Comparison of ENCODE assay signal across 1 cellular context in genomic region chr4:88823058-88823919, GRCh38.
A peak's percentile ranks its signal among the peaks of the same experiment; 100 is the strongest.
TF ChIP-seq lines count a peak whose summit lies in the region.

No MANE protein-coding gene starts in this region.

TF ChIP-seq in HepG2, 621 proteins besides CTCF, POLR2A, EP300 and RAD21 (continued from another document and continues in another):
- TF ChIP-seq GMEB2 (CRISPR knock-in tag; IDR thresholded peaks at IDR 0.05; ENCODE audit: low read depth) (no peak), RNF2 (conservative IDR thresholded peaks at IDR 0.05; ENCODE audit: low read depth) (no peak), TBP (CRISPR knock-in tag; IDR thresholded peaks at IDR 0.05) (no peak), XRCC5 (optimal IDR thresholded peaks at IDR 0.05; ENCODE audit: low read length) (peak; percentile 28), ZBTB44 (CRISPR knock-in tag; IDR thresholded peaks at IDR 0.05) (no peak), PRMT3 (CRISPR knock-in tag; IDR thresholded peaks at IDR 0.05; ENCODE audit: borderline replicate concordance, low read depth) (no peak), RARA (CRISPR knock-in tag; IDR thresholded peaks at IDR 0.05) (peak; percentile 52), MLLT10 (CRISPR knock-in tag; IDR thresholded peaks at IDR 0.05) (no peak), E2F5 (CRISPR knock-in tag; conservative IDR thresholded peaks at IDR 0.05) (no peak), ZBTB20 (CRISPR knock-in tag; IDR thresholded peaks at IDR 0.05; ENCODE audit: borderline replicate concordance, low read depth) (peak; percentile 40; the same call in 1 of the 2 replicates), ZBED4 (CRISPR knock-in tag; IDR thresholded peaks at IDR 0.05; ENCODE audit: borderline replicate concordance) (no peak), STAT6 (CRISPR knock-in tag; IDR thresholded peaks at IDR 0.05; ENCODE audit: borderline replicate concordance) (no peak), ZNF292 (CRISPR knock-in tag; IDR thresholded peaks at IDR 0.05; ENCODE audit: borderline replicate concordance, low read depth) (0 out of 2 replicates have a peak, but pooled peaks have one; percentile 73), ZNF556 (CRISPR knock-in tag; IDR thresholded peaks at IDR 0.05; ENCODE audit: borderline replicate concordance) (no peak), ZNF703 (CRISPR knock-in tag; IDR thresholded peaks at IDR 0.05; ENCODE audit: borderline replicate concordance) (no peak), JUNB (CRISPR knock-in tag; IDR thresholded peaks at IDR 0.05; ENCODE audit: borderline replicate concordance) (no peak), THAP11 (CRISPR knock-in tag; IDR thresholded peaks at IDR 0.05) (no peak), HOMEZ (CRISPR knock-in tag; IDR thresholded peaks at IDR 0.05; ENCODE audit: low read depth) (peak; percentile 73; the same call in 1 of the 2 replicates), ELF3 (CRISPR knock-in tag; IDR thresholded peaks at IDR 0.05) (peak; percentile 92), GABPA (IDR thresholded peaks at IDR 0.05; ENCODE audit: low read depth, low read length) (no peak), GABPA (CRISPR knock-in tag; IDR thresholded peaks at IDR 0.05; ENCODE audit: low read depth) (0 out of 2 replicates have a peak, but pooled peaks have one; percentile 27), YEATS2 (CRISPR knock-in tag; IDR thresholded peaks at IDR 0.05; ENCODE audit: borderline replicate concordance) (no peak), ATF7 (IDR thresholded peaks at IDR 0.05) (no peak), ATF7 (CRISPR knock-in tag; IDR thresholded peaks at IDR 0.05) (peak; percentile 55; the same call in 1 of the 2 replicates), SRSF4 (IDR thresholded peaks at IDR 0.05; ENCODE audit: low read depth, low read length, poor library complexity, severe bottlenecking) (no peak), NFKBIZ (CRISPR knock-in tag; IDR thresholded peaks at IDR 0.05) (no peak), ZSCAN30 (CRISPR knock-in tag; IDR thresholded peaks at IDR 0.05) (no peak), PHF21A (CRISPR knock-in tag; IDR thresholded peaks at IDR 0.05) (no peak), ZNF510 (CRISPR knock-in tag; IDR thresholded peaks at IDR 0.05; ENCODE audit: low read depth) (no peak), U2AF1 (optimal IDR thresholded peaks at IDR 0.05; ENCODE audit: low read depth, low read length) (no peak), ZNF883 (CRISPR knock-in tag; IDR thresholded peaks at IDR 0.05; ENCODE audit: not compliant biosample characterization) (peak; percentile 46), ATRX (CRISPR knock-in tag; IDR thresholded peaks at IDR 0.05; ENCODE audit: borderline replicate concordance) (no peak), SATB2 (CRISPR knock-in tag; IDR thresholded peaks at IDR 0.05) (no peak), ZSCAN12 (CRISPR knock-in tag; IDR thresholded peaks at IDR 0.05) (no peak), TARDBP (CRISPR knock-in tag; IDR thresholded peaks at IDR 0.05) (0 out of 2 replicates have a peak, but pooled peaks have one; percentile 34), FOSL2 (CRISPR knock-in tag; IDR thresholded peaks at IDR 0.05) (0 out of 2 replicates have a peak, but pooled peaks have one; percentile 43), ATF4 (CRISPR knock-in tag; IDR thresholded peaks at IDR 0.05) (0 out of 4 replicates have a peak, but pooled peaks of 1 of the 2 experiments have one; percentile 26), ZNF547 (CRISPR knock-in tag; IDR thresholded peaks at IDR 0.05) (peak; percentile 74; the same call in 1 of the 2 replicates), DMTF1 (CRISPR knock-in tag; IDR thresholded peaks at IDR 0.05) (no peak), SP140L (CRISPR knock-in tag; IDR thresholded peaks at IDR 0.05; ENCODE audit: borderline replicate concordance) (no peak), HOXA3 (CRISPR knock-in tag; IDR thresholded peaks at IDR 0.05) (peak; percentile 70; the same call in 1 of the 2 replicates), KLF13 (CRISPR knock-in tag; IDR thresholded peaks at IDR 0.05) (no peak), ZNF577 (CRISPR knock-in tag; IDR thresholded peaks at IDR 0.05; ENCODE audit: borderline replicate concordance, low read depth) (no peak), ZBTB3 (CRISPR knock-in tag; IDR thresholded peaks at IDR 0.05; ENCODE audit: borderline replicate concordance, low read depth) (peak; percentile 18; the same call in 1 of the 2 replicates), ADNP (CRISPR knock-in tag; IDR thresholded peaks at IDR 0.05) (no peak), KLF16 (CRISPR knock-in tag; IDR thresholded peaks at IDR 0.05) (0 out of 4 replicates have a peak, but pooled peaks of 1 of the 2 experiments have one; percentile 1), TRAFD1 (CRISPR knock-in tag; IDR thresholded peaks at IDR 0.05; ENCODE audit: borderline replicate concordance) (no peak), ZNF781 (CRISPR knock-in tag; IDR thresholded peaks at IDR 0.05; ENCODE audit: borderline replicate concordance, not compliant biosample characterization) (no peak), ZNF335 (CRISPR knock-in tag; IDR thresholded peaks at IDR 0.05) (no peak), RFX5 (IDR thresholded peaks at IDR 0.05; ENCODE audit: low read depth, low read length) (no peak)
